Comparison of ENCODE assay signal across 2 cellular contexts in the genomic region with DNA sequence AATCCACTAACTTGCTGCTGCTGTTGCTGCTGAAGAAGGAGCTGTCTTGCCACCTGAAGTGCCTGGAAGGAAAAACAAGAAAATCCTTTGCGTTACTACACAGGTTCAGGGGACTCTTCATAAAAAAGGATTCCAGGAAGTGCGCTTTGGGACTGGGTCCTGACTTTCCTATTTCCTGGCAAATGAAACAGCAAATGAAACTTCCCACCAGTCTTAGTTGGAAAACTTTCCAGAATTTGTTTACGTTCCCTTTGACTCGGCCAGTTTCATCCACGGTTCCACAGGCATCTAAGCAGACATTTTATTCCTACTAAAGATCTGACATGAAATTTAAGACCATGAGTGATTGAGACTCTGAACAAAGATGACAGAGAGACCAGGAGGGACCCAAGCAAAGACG.
TF ChIP-seq lines count a peak whose summit lies in the region.

No MANE protein-coding gene starts in this region.

TF ChIP-seq in SK-N-SH, 30 proteins besides CTCF, POLR2A, EP300 and RAD21 (continued from another document):
- TF ChIP-seq POLR2AphosphoS5 (IDR thresholded peaks at IDR 0.05; ENCODE audit: low read depth, low read length) (no peak), ZBTB33 (IDR thresholded peaks at IDR 0.05; ENCODE audit: borderline replicate concordance, low read depth) (no peak), YY1 (IDR thresholded peaks at IDR 0.05; ENCODE audit: low read depth) (no peak), NRF1 (IDR thresholded peaks at IDR 0.05; ENCODE audit: low read depth, low read length) (no peak), SIN3A (IDR thresholded peaks at IDR 0.05; ENCODE audit: borderline replicate concordance, low read depth, low read length) (no peak), EZH2phosphoT487 (IDR thresholded peaks at IDR 0.05; ENCODE audit: borderline replicate concordance, low read depth) (no peak)
- TF ChIP-seq, protein P1, sequence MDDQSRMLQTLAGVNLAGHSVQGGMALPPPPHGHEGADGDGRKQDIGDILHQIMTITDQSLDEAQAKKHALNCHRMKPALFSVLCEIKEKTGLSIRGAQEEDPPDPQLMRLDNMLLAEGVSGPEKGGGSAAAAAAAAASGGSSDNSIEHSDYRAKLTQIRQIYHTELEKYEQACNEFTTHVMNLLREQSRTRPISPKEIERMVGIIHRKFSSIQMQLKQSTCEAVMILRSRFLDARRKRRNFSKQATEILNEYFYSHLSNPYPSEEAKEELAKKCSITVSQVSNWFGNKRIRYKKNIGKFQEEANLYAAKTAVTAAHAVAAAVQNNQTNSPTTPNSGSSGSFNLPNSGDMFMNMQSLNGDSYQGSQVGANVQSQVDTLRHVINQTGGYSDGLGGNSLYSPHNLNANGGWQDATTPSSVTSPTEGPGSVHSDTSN (IDR thresholded peaks at IDR 0.05): no peak

TF ChIP-seq in SK-N-SH treated with all-trans-retinoic acid at 6 μM for 48 hours, 23 proteins besides CTCF, POLR2A, EP300 and RAD21 (continued from another document):
- TF ChIP-seq, protein P2, sequence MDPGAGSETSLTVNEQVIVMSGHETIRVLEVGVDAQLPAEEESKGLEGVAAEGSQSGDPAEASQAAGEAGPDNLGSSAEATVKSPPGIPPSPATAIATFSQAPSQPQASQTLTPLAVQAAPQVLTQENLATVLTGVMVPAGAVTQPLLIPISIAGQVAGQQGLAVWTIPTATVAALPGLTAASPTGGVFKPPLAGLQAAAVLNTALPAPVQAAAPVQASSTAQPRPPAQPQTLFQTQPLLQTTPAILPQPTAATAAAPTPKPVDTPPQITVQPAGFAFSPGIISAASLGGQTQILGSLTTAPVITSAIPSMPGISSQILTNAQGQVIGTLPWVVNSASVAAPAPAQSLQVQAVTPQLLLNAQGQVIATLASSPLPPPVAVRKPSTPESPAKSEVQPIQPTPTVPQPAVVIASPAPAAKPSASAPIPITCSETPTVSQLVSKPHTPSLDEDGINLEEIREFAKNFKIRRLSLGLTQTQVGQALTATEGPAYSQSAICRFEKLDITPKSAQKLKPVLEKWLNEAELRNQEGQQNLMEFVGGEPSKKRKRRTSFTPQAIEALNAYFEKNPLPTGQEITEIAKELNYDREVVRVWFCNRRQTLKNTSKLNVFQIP (CRISPR knock-in tag; IDR thresholded peaks at IDR 0.05; ENCODE audit: borderline replicate concordance, low read depth): no peak
